In the genomic region with DNA sequence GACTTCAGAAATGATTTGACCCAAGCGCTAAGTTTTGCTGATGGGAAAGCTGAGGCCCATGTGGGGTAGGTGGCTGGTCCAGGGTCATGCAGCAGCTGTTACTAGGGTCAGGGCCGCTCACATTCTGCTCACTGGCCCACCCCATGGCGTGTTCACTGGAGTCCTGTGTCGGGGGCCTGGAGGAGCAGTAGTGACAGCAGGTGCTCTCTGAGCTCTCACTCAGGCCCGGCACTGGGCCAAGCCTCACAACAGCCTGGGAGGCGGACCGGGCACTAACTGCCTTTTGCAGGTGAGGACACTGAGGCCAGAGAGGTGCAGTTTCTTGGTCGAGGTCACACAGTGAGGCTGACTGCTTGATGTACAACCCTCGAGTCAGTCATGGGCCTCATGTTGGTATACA, we compare ENCODE assay signal across 11 cellular contexts.
"Had no signal": no experiment of that assay in that cellular context is flagged by ENCODE, and none has a peak within 500 bp of the region (broad histone marks: within the 10 kb centered on the region; RNA-seq: fewer than 3 reads in every experiment).

No MANE protein-coding gene starts in this region.

- ATAC-seq: effector memory CD8-positive, alpha-beta T cell; left cardiac atrium; lower lobe of right lung; stimulated activated naive CD8-positive, alpha-beta T cell treated with anti-CD3 and anti-CD28 coated beads, Interleukin-15, amount 100 ng/mL, for 72 hours had no signal

- DNase-seq: activated CD4-positive, alpha-beta T cell treated with anti-CD3 and anti-CD28 coated beads for 1 hour; activated CD8-positive, alpha-beta memory T cell treated with anti-CD3 and anti-CD28 coated beads for 24 hours; activated naive CD4-positive, alpha-beta T cell; activated naive CD8-positive, alpha-beta T cell treated with anti-CD3 and anti-CD28 coated beads for 36 hours; amniotic stem cell; effector memory CD8-positive, alpha-beta T cell; left cardiac atrium; lower lobe of right lung; stimulated activated CD4-positive, alpha-beta T cell treated with anti-CD3 and anti-CD28 coated beads, Interleukin-15, amount 100 ng/mL, for 24 hours; stimulated activated CD4-positive, alpha-beta T cell treated with anti-CD3 and anti-CD28 coated beads, Interleukin-2, amount 100 ng/mL, for 48 hours; stimulated activated naive CD8-positive, alpha-beta T cell treated with anti-CD3 and anti-CD28 coated beads, Interleukin-15, amount 100 ng/mL, for 72 hours had no signal
